ENCODE assay signal across 12 cellular contexts in genomic region chr9:5920860-5921328, GRCh38. TPM values are rescaled to one million over a fixed set of nuclear protein-coding genes. Genes with fewer than 3 reads are reported as not detected.
DNase-seq lines count a peak whose midpoint lies in the region; ATAC-seq and TF ChIP-seq lines count a peak whose summit lies in the region.
"Had no signal": no experiment of that assay in that cellular context is flagged by ENCODE, and none has a peak within 500 bp of the region (broad histone marks: within the 10 kb centered on the region; RNA-seq: fewer than 3 reads in every experiment).

No MANE protein-coding gene starts in this region.

- no peak overlapping the region for H3K4me3 ChIP-seq in OCI-LY7 (ENCODE audit: low read depth, low read length, poor library complexity, severe bottlenecking)
- no peak overlapping the region for H3K4me3 ChIP-seq in colonic mucosa
- H3K4me3 ChIP-seq in transverse colon = no peak overlapping the region
- H3K4me3 ChIP-seq: spleen had no signal

- TF ChIP-seq CTCF in OCI-LY7 (conservative IDR thresholded peaks at IDR 0.05; ENCODE audit: low read length) = no peak
- no peak for TF ChIP-seq CTCF in colonic mucosa (IDR thresholded peaks at IDR 0.05)
- TF ChIP-seq CTCF in transverse colon (IDR thresholded peaks at IDR 0.05) = no peak

- no peak for TF ChIP-seq EP300 in transverse colon (IDR thresholded peaks at IDR 0.05; ENCODE audit: low read depth)

- no TSS peak for BruUV-seq in OCI-LY7 (replicated peaks; lab: Mats Ljungman, UMichigan)

- H3K9me3 ChIP-seq in OCI-LY7 (ENCODE audit: low read length) (no peaks in the 10 kb centered on the region), colonic mucosa (no peaks in the 10 kb centered on the region), transverse colon (no peaks in the 10 kb centered on the region)
- H3K9me3 ChIP-seq: spleen had no signal

- TF ChIP-seq POLR2A in transverse colon (IDR thresholded peaks at IDR 0.05) = no peak

- H3K27me3 ChIP-seq in colonic mucosa (no peaks in the 10 kb centered on the region), transverse colon (no peaks in the 10 kb centered on the region)
- H3K27me3 ChIP-seq: spleen had no signal

- H2AFZ ChIP-seq in OCI-LY7 (ENCODE audit: low read length) = no peak overlapping the region

- H3K9ac ChIP-seq in colonic mucosa (ENCODE audit: low read depth in 2 of 2, low read length in 2 of 2) = no peak overlapping the region

- H3K4me2 ChIP-seq in OCI-LY7 (ENCODE audit: low read length) = peak overlapping the region; percentile 22; the same call in 1 of the 2 replicates

- H3K36me3 ChIP-seq in OCI-LY7 (ENCODE audit: insufficient read depth, low read length) (peaks cover 41% of the 10 kb centered on the region), colonic mucosa (peaks cover 6% of the 10 kb centered on the region), transverse colon (peaks cover 0 to 30% (median 7%) of the 10 kb centered on the region in 4 donors)

- POLR2A ChIA-PET in OCI-LY7 (lab: Charles Lee) = interaction anchor here (0.7 to 1.6 kb wide), 3 partner anchors 27 to 761 kb away, joined by 3 to 5 read pairs (median 4); no protein-coding TSS in a partner anchor

- DNase-seq in GM03348 (ENCODE audit: low spot score) (peak; percentile 39), OCI-LY7 (ENCODE audit: low spot score) (peak; percentile 12), colonic mucosa (no peak), transverse colon (no peak), SIG-M5 (lab: John Stamatoyannopoulos, UW) (no peak), SKM-1 treated with dmso at 0.1 percent for 144 hours (lab: John Stamatoyannopoulos, UW; ENCODE audit: unreplicated experiment) (no peak)
- DNase-seq: DMS153, spleen had no signal

- no peaks in the 10 kb centered on the region for H3K79me2 ChIP-seq in OCI-LY7 (ENCODE audit: insufficient read depth, low read depth, low read length)

- intact Hi-C loops in OCI-LY7 (cut with micrococcal nuclease; ENCODE audit: unreplicated experiment) = no loop called here
- intact Hi-C loops in colonic mucosa (cut with DNase I) = no loop called here
- intact Hi-C loops in transverse colon (cut with DNase I; ENCODE audit: low total_unique reads) = no loop called here

- CTCF ChIA-PET in OCI-LY7 (lab: Charles Lee; ENCODE audit: unreplicated experiment) = no interaction called here

- no peaks in the 10 kb centered on the region for H3K9me2 ChIP-seq in OCI-LY7 (ENCODE audit: insufficient read depth, low read length)

- WGBS in transverse colon (ENCODE audit: low coverage in 1 of 2), 2 donors = 80 to 88% methylated on average over 1 to 2 of the region's 2 CpGs

- in situ Hi-C loops in transverse colon (cut with MboI; ENCODE audit: low pct_ligation_motif_present in 1 of 4, low pct_unique_long_range_greater_than_20kb in 1 of 4, low sequenced_read_pairs in 3 of 4) = no loop called here

- no peak overlapping the region for H3K27ac ChIP-seq in OCI-LY7 (ENCODE audit: low read depth, low read length, poor library complexity, severe bottlenecking)
- H3K27ac ChIP-seq in colonic mucosa = no peak overlapping the region
- no peak overlapping the region for H3K27ac ChIP-seq in transverse colon

- H3K4me1 ChIP-seq in OCI-LY7 (ENCODE audit: insufficient read depth, low read length, poor library complexity, severe bottlenecking) = peaks cover 14% of the 10 kb centered on the region
- H3K4me1 ChIP-seq in colonic mucosa = no peaks in the 10 kb centered on the region
- H3K4me1 ChIP-seq in transverse colon = no peaks in the 10 kb centered on the region
- H3K4me1 ChIP-seq: spleen had no signal

- no peaks in the 10 kb centered on the region for H4K20me1 ChIP-seq in OCI-LY7 (ENCODE audit: insufficient read depth, low read length)

- ATAC-seq in GM19035 (IDR thresholded peaks at IDR 0.05; ENCODE audit: unreplicated experiment) (peak; percentile 89), HG02852 (IDR thresholded peaks at IDR 0.05; ENCODE audit: unreplicated experiment) (peak; percentile 90)

RNA-seq across cellular contexts. Expression of gene MLANA, which starts 30.2 kb away (rescaled TPM):
- not detected in 2 replicates for total RNA-seq in OCI-LY7 (2014; rRNA removed; shearing (Covaris generic))
- total RNA-seq in OCI-LY7 (2022) (not detected in 2 replicates), colonic mucosa (not detected), transverse colon (not detected)
- total RNA-seq: activated CD8-positive, alpha-beta memory T cell treated with anti-CD3 and anti-CD28 coated beads for 36 hours; spleen; temporal lobe had no signal

Comparison
In these comparisons a context has a peak if more than half of its experiments do, and no peak if none do; other contexts are left out.
1. DNase-seq: peak in GM03348 (single experiment) and OCI-LY7 (single experiment); none in colonic mucosa (single experiment), transverse colon (single experiment), SIG-M5 (single experiment) and SKM-1 treated with dmso at 0.1 percent for 144 hours (single experiment).